8 cellular contexts compared by ENCODE assay signal in genomic region chr7:151060416-151061234, GRCh38. TPM values are rescaled to one million over a fixed set of nuclear protein-coding genes. Genes with fewer than 3 reads are reported as not detected.
DNase-seq lines count a peak whose midpoint lies in the region; ATAC-seq, FAIRE-seq and TF ChIP-seq lines count a peak whose summit lies in the region.

No MANE protein-coding gene starts in this region.

- H3K27ac Mint-ChIP-seq in stimulated activated effector memory CD8-positive, alpha-beta T cell treated with anti-CD3 and anti-CD28 coated beads, Interleukin-12 subunit alpha, Interleukin-12 subunit beta, amount 100 ng/mL, for 72 hours, result peak overlapping the region; percentile 91

- H3K9me1 ChIP-seq in keratinocyte (ENCODE audit: control insufficient read depth, extremely low read depth, insufficient read depth, low read length), result peaks cover 4% of the 10 kb centered on the region

- H3K36me3 ChIP-seq in keratinocyte (ENCODE audit: control insufficient read depth in 2 of 2, extremely low read depth in 1 of 2, insufficient read depth in 2 of 2, low read length in 2 of 2), result peaks cover 8 to 21% of the 10 kb centered on the region in 2 experiments

- peaks cover 35% of the 10 kb centered on the region for H3K79me2 ChIP-seq in keratinocyte (ENCODE audit: control insufficient read depth, insufficient read depth, low read length)

- no peak overlapping the region for H2AFZ ChIP-seq in keratinocyte (ENCODE audit: control insufficient read depth, low read length)

- H3K4me3 Mint-ChIP-seq in stimulated activated effector memory CD8-positive, alpha-beta T cell treated with anti-CD3 and anti-CD28 coated beads, Interleukin-12 subunit alpha, Interleukin-12 subunit beta, amount 100 ng/mL, for 72 hours, result peak overlapping the region; percentile 93

- ATAC-seq in stimulated activated effector memory CD8-positive, alpha-beta T cell treated with anti-CD3 and anti-CD28 coated beads, Interleukin-12 subunit alpha, Interleukin-12 subunit beta, amount 100 ng/mL, for 72 hours, result no peak
- no peak for ATAC-seq in GM18517 (IDR thresholded peaks at IDR 0.05; ENCODE audit: unreplicated experiment)

- peaks cover 41% of the 10 kb centered on the region for H3K4me1 Mint-ChIP-seq in stimulated activated effector memory CD8-positive, alpha-beta T cell treated with anti-CD3 and anti-CD28 coated beads, Interleukin-12 subunit alpha, Interleukin-12 subunit beta, amount 100 ng/mL, for 72 hours

- H3K9me3 ChIP-seq in keratinocyte (ENCODE audit: control insufficient read depth, low read depth, low read length), result no peaks in the 10 kb centered on the region

- FAIRE-seq in keratinocyte (lab: Jason Lieb, UNC), result no peak

- peak overlapping the region; percentile 77 for H3K9ac ChIP-seq in keratinocyte (ENCODE audit: control insufficient read depth, extremely low read depth, insufficient read depth, low read length)

- peak overlapping the region; percentile 95 for H3K27ac ChIP-seq in keratinocyte (ENCODE audit: control insufficient read depth, insufficient read depth, low read length)

- peaks cover 43% of the 10 kb centered on the region for H3K4me1 ChIP-seq in keratinocyte (ENCODE audit: control insufficient read depth, extremely low read depth, insufficient read depth, low read length)

- H3K36me3 Mint-ChIP-seq in stimulated activated effector memory CD8-positive, alpha-beta T cell treated with anti-CD3 and anti-CD28 coated beads, Interleukin-12 subunit alpha, Interleukin-12 subunit beta, amount 100 ng/mL, for 72 hours, result peaks cover 35% of the 10 kb centered on the region

- H3K27me3 ChIP-seq in keratinocyte (ENCODE audit: control insufficient read depth, extremely low read depth, insufficient read depth, low read length), result no peaks in the 10 kb centered on the region

- DNase-seq in NCI-H1092 treated with DMSO at 0.1 percent for 48 hours (lab: John Stamatoyannopoulos, UW) (peak; percentile 24), NCI-H1092 (lab: John Stamatoyannopoulos, UW) (no peak), LNCaP clone FGC (ENCODE audit: low read depth) (no peak), amygdala (lab: John Stamatoyannopoulos, UW) (peak in 30 of 56 donors; percentile 12 to 72 (median 40)), keratinocyte (ENCODE audit: low read depth, low spot score) (no peak), SK-N-DZ (ENCODE audit: low spot score) (no peak)
- DNase-seq in stimulated activated effector memory CD8-positive, alpha-beta T cell treated with anti-CD3 and anti-CD28 coated beads, Interleukin-12 subunit alpha, Interleukin-12 subunit beta, amount 100 ng/mL, for 72 hours (ENCODE audit: low spot score in 2 of 2), result no peak

- no peaks in the 10 kb centered on the region for H3K9me3 Mint-ChIP-seq in stimulated activated effector memory CD8-positive, alpha-beta T cell treated with anti-CD3 and anti-CD28 coated beads, Interleukin-12 subunit alpha, Interleukin-12 subunit beta, amount 100 ng/mL, for 72 hours

- H4K20me1 ChIP-seq in keratinocyte (ENCODE audit: control insufficient read depth, extremely low read depth, insufficient read depth, low read length), result no peaks in the 10 kb centered on the region

- peak overlapping the region; percentile 93 for H3K4me2 ChIP-seq in keratinocyte (ENCODE audit: control insufficient read depth, extremely low read depth, insufficient read depth, low read depth, low read length)

- H3K4me3 ChIP-seq in LNCaP clone FGC (ENCODE audit: low read depth, low read length) (peak overlapping the region; percentile 90), keratinocyte (ENCODE audit: control insufficient read depth in 2 of 3, extremely low read depth in 1 of 3, insufficient read depth in 2 of 3, low read depth in 1 of 3, low read length in 3 of 3) (peak overlapping the region; percentile 67 to 81 (median 70))

- TF ChIP-seq CTCF in LNCaP clone FGC (IDR thresholded peaks at IDR 0.05; ENCODE audit: control insufficient read depth, extremely low read depth, insufficient read depth) (no peak), keratinocyte (optimal IDR thresholded peaks at IDR 0.05 in 1 of 3, IDR thresholded peaks at IDR 0.05 in 1 of 3, conservative IDR thresholded peaks at IDR 0.05 in 1 of 3; ENCODE audit: extremely low read depth in 1 of 3, insufficient read depth in 2 of 3, low read length in 3 of 3) (no peak)

- dilution Hi-C loops in keratinocyte (cut with MboI; ENCODE audit: extremely low pct_ligation_motif_present, low sequenced_read_pairs), result no loop called here

RNA-seq across cellular contexts. Expression of gene SLC4A2, which starts 1.2 kb away (rescaled TPM):
- polyA plus RNA-seq in keratinocyte, result 33.8 to 49.5 TPM (median 45.7 TPM) in 3 replicates
- 6.7 TPM for polyA plus RNA-seq in keratinocyte (2011; ENCODE audit: low read depth)
- 15.6 and 34.0 TPM in 2 replicates for polyA plus RNA-seq in keratinocyte (2011; cell fraction: cytosol; rRNA removed)
- 105 and 130 TPM in 2 replicates for polyA plus RNA-seq in keratinocyte (2011; cell fraction: nucleus; rRNA removed)
- polyA plus RNA-seq in keratinocyte (2012; ENCODE audit: low replicate concordance), result 37.6 and 80.4 TPM in 2 replicates
- polyA minus RNA-seq in keratinocyte, result 32.3 to 150 TPM (median 64.9 TPM) in 3 replicates
- polyA minus RNA-seq in keratinocyte (2011; cell fraction: cytosol; rRNA and poly(A)+ RNA removed), result 40.5 TPM
- polyA minus RNA-seq in keratinocyte (2011; cell fraction: nucleus; rRNA and poly(A)+ RNA removed), result 56.5 and 72.0 TPM in 2 replicates
- 69.8 and 71.2 TPM in 2 replicates for polyA plus RNA-seq in SK-N-DZ (2014; cell fraction: cytosol; rRNA removed)
- polyA plus RNA-seq in SK-N-DZ (2014; cell fraction: nucleus; rRNA removed), result 202 and 231 TPM in 2 replicates

RNA-seq across cellular contexts. Expression of gene CDK5, which starts 2.9 kb away (rescaled TPM):
- polyA plus RNA-seq in keratinocyte, result 19.3 to 26.3 TPM (median 22.8 TPM) in 3 replicates
- polyA plus RNA-seq in keratinocyte (2011; ENCODE audit: low read depth), result 3.8 TPM
- 20.2 and 28.1 TPM in 2 replicates for polyA plus RNA-seq in keratinocyte (2011; cell fraction: cytosol; rRNA removed)
- polyA plus RNA-seq in keratinocyte (2011; cell fraction: nucleus; rRNA removed), result 13.9 and 16.9 TPM in 2 replicates
- polyA plus RNA-seq in keratinocyte (2012; ENCODE audit: low replicate concordance), result 11.2 and 16.9 TPM in 2 replicates
- polyA minus RNA-seq in keratinocyte, result 16.2 to 31.8 TPM (median 29.6 TPM) in 3 replicates
- 15.9 TPM for polyA minus RNA-seq in keratinocyte (2011; cell fraction: cytosol; rRNA and poly(A)+ RNA removed)
- polyA minus RNA-seq in keratinocyte (2011; cell fraction: nucleus; rRNA and poly(A)+ RNA removed), result 6.0 and 14.3 TPM in 2 replicates
- 49.6 and 52.8 TPM in 2 replicates for polyA plus RNA-seq in SK-N-DZ (2014; cell fraction: cytosol; rRNA removed)
- polyA plus RNA-seq in SK-N-DZ (2014; cell fraction: nucleus; rRNA removed), result 29.4 and 30.2 TPM in 2 replicates

RNA-seq across cellular contexts. Expression of gene ASIC3, which starts 12.3 kb away (rescaled TPM):
- polyA plus RNA-seq in keratinocyte, result 0.24 to 0.97 TPM (median 0.35 TPM) in 3 replicates
- 0.69 TPM for polyA plus RNA-seq in keratinocyte (2011; ENCODE audit: low read depth)
- 0.29 and 0.60 TPM in 2 replicates for polyA plus RNA-seq in keratinocyte (2011; cell fraction: cytosol; rRNA removed)
- polyA plus RNA-seq in keratinocyte (2011; cell fraction: nucleus; rRNA removed), result 6.0 and 9.8 TPM in 2 replicates
- 0.92 and 4.3 TPM in 2 replicates for polyA plus RNA-seq in keratinocyte (2012; ENCODE audit: low replicate concordance)
- polyA minus RNA-seq in keratinocyte, result 0.79 to 1.2 TPM in 2 of 3 replicates, not detected in the other
- not detected for polyA minus RNA-seq in keratinocyte (2011; cell fraction: cytosol; rRNA and poly(A)+ RNA removed)
- polyA minus RNA-seq in keratinocyte (2011; cell fraction: nucleus; rRNA and poly(A)+ RNA removed), result 2.3 and 4.3 TPM in 2 replicates
- polyA plus RNA-seq in SK-N-DZ (2014; cell fraction: cytosol; rRNA removed), result 0.51 and 0.56 TPM in 2 replicates
- polyA plus RNA-seq in SK-N-DZ (2014; cell fraction: nucleus; rRNA removed), result 3.7 and 9.3 TPM in 2 replicates

RNA-seq across cellular contexts. Expression of gene FASTK, which starts 20.0 kb away (rescaled TPM):
- polyA plus RNA-seq in keratinocyte, result 27.2 to 39.3 TPM (median 31.4 TPM) in 3 replicates
- 4.9 TPM for polyA plus RNA-seq in keratinocyte (2011; ENCODE audit: low read depth)
- polyA plus RNA-seq in keratinocyte (2011; cell fraction: cytosol; rRNA removed), result 24.1 and 41.9 TPM in 2 replicates
- polyA plus RNA-seq in keratinocyte (2011; cell fraction: nucleus; rRNA removed), result 79.8 and 106 TPM in 2 replicates
- polyA plus RNA-seq in keratinocyte (2012; ENCODE audit: low replicate concordance), result 38.7 and 40.3 TPM in 2 replicates
- polyA minus RNA-seq in keratinocyte, result 24.6 to 70.6 TPM (median 30.1 TPM) in 3 replicates
- polyA minus RNA-seq in keratinocyte (2011; cell fraction: cytosol; rRNA and poly(A)+ RNA removed), result 36.4 TPM
- polyA minus RNA-seq in keratinocyte (2011; cell fraction: nucleus; rRNA and poly(A)+ RNA removed), result 25.5 and 28.4 TPM in 2 replicates
- polyA plus RNA-seq in SK-N-DZ (2014; cell fraction: cytosol; rRNA removed), result 55.5 and 82.6 TPM in 2 replicates
- 652 and 657 TPM in 2 replicates for polyA plus RNA-seq in SK-N-DZ (2014; cell fraction: nucleus; rRNA removed)

RNA-seq across cellular contexts. Expression of gene TMUB1, which starts 22.7 kb away (rescaled TPM):
- 12.2 to 22.3 TPM (median 14.6 TPM) in 3 replicates for polyA plus RNA-seq in keratinocyte
- 1.4 TPM for polyA plus RNA-seq in keratinocyte (2011; ENCODE audit: low read depth)
- 15.8 and 29.4 TPM in 2 replicates for polyA plus RNA-seq in keratinocyte (2011; cell fraction: cytosol; rRNA removed)
- polyA plus RNA-seq in keratinocyte (2011; cell fraction: nucleus; rRNA removed), result 17.7 and 28.5 TPM in 2 replicates
- 19.0 and 37.5 TPM in 2 replicates for polyA plus RNA-seq in keratinocyte (2012; ENCODE audit: low replicate concordance)
- 5.0 to 12.6 TPM (median 5.1 TPM) in 3 replicates for polyA minus RNA-seq in keratinocyte
- polyA minus RNA-seq in keratinocyte (2011; cell fraction: cytosol; rRNA and poly(A)+ RNA removed), result 39.3 TPM
- polyA minus RNA-seq in keratinocyte (2011; cell fraction: nucleus; rRNA and poly(A)+ RNA removed), result 3.8 and 5.9 TPM in 2 replicates
- polyA plus RNA-seq in SK-N-DZ (2014; cell fraction: cytosol; rRNA removed), result 52.2 and 58.3 TPM in 2 replicates
- 59.4 and 92.4 TPM in 2 replicates for polyA plus RNA-seq in SK-N-DZ (2014; cell fraction: nucleus; rRNA removed)

Comparison
In these comparisons a context has a peak if more than half of its experiments do, and no peak if none do; other contexts are left out.
1. DNase-seq: peak in NCI-H1092 treated with DMSO at 0.1 percent for 48 hours (single experiment) and amygdala (30 of 56); none in NCI-H1092 (single experiment), LNCaP clone FGC (single experiment), keratinocyte (single experiment), stimulated activated effector memory CD8-positive, alpha-beta T cell treated with anti-CD3 and anti-CD28 coated beads, Interleukin-12 subunit alpha, Interleukin-12 subunit beta, amount 100 ng/mL, for 72 hours (0 of 2) and SK-N-DZ (single experiment).